Comparison of ENCODE assay signal across 8 cellular contexts in genomic region chr15:33068007-33068441, GRCh38.
A peak's percentile ranks its signal among the peaks of the same experiment; 100 is the strongest.
DNase-seq lines count a peak whose midpoint lies in the region; ATAC-seq and TF ChIP-seq lines count a peak whose summit lies in the region.

No MANE protein-coding gene starts in this region.

- H3K36me3 Mint-ChIP-seq in natural killer cell treated with Interleukin-12 subunit alpha and Interleukin-12 subunit beta and Interleukin-15 and Interleukin-18, amount 100 ng/mL, for 72 hours = no peaks in the 10 kb centered on the region

- H3K4me1 Mint-ChIP-seq in natural killer cell treated with Interleukin-12 subunit alpha and Interleukin-12 subunit beta and Interleukin-15 and Interleukin-18, amount 100 ng/mL, for 72 hours (ENCODE audit: low read depth in 2 of 2) = peaks cover 15 to 22% of the 10 kb centered on the region in 2 donors

- peak overlapping the region; percentile 79 to 85 for H3K27ac Mint-ChIP-seq in natural killer cell treated with Interleukin-12 subunit alpha and Interleukin-12 subunit beta and Interleukin-15 and Interleukin-18, amount 100 ng/mL, for 72 hours

- no peak overlapping the region for H3K4me3 ChIP-seq in AG04450 (ENCODE audit: low read depth, low read length)

- peaks cover 0 to 20% of the 10 kb centered on the region in 2 donors for H3K27me3 Mint-ChIP-seq in natural killer cell treated with Interleukin-12 subunit alpha and Interleukin-12 subunit beta and Interleukin-15 and Interleukin-18, amount 100 ng/mL, for 72 hours

- no peaks in the 10 kb centered on the region for H3K27me3 ChIP-seq in AG04450 (ENCODE audit: control insufficient read depth, insufficient read depth, low read length)

- POLR2A ChIA-PET in AG04450 (lab: Yijun Ruan, JAX) = interaction anchor here (0.5 to 0.6 kb wide), 2 partner anchors 276 to 357 kb away, joined by 5 read pairs; no protein-coding TSS in a partner anchor

- peak overlapping the region; percentile 89 for H3K4me3 Mint-ChIP-seq in natural killer cell treated with Interleukin-12 subunit alpha and Interleukin-12 subunit beta and Interleukin-15 and Interleukin-18, amount 100 ng/mL, for 72 hours

- peak; percentile 58 for ATAC-seq in GM19452 (IDR thresholded peaks at IDR 0.05; ENCODE audit: unreplicated experiment)
- ATAC-seq in natural killer cell treated with Interleukin-12 subunit alpha and Interleukin-12 subunit beta and Interleukin-15 and Interleukin-18, amount 100 ng/mL, for 72 hours = peak; percentile 70 to 78
- no peak for ATAC-seq in GM18867 (IDR thresholded peaks at IDR 0.05; ENCODE audit: unreplicated experiment)

- no peak for TF ChIP-seq CTCF in AG04450 (IDR thresholded peaks at IDR 0.05; ENCODE audit: low read depth, low read length)

- H3K9me3 ChIP-seq in AG04450 (ENCODE audit: control insufficient read depth, insufficient read depth, low read length) = no peaks in the 10 kb centered on the region

- no peaks in the 10 kb centered on the region for H3K9me3 Mint-ChIP-seq in natural killer cell treated with Interleukin-12 subunit alpha and Interleukin-12 subunit beta and Interleukin-15 and Interleukin-18, amount 100 ng/mL, for 72 hours

- no peak for DNase-seq in AG04450 (ENCODE audit: low read depth, low spot score)
- peak; percentile 88 for DNase-seq in RPMI8226
- peak; percentile 33 for DNase-seq in epithelial cell of prostate (ENCODE audit: low read depth, low spot score)
- no peak for DNase-seq in natural killer cell treated with Interleukin-12 subunit alpha and Interleukin-12 subunit beta and Interleukin-15 and Interleukin-18, amount 100 ng/mL, for 72 hours (ENCODE audit: low spot score)
- DNase-seq in NK-92 (lab: John Stamatoyannopoulos, UW; ENCODE audit: unreplicated experiment) = no peak
- DNase-seq in NCI-H1417 treated with DMSO at 0.1 percent for 48 hours (lab: John Stamatoyannopoulos, UW) = no peak

- H3K27ac ChIP-seq in AG04450 (ENCODE audit: low read depth, low read length) (peak overlapping the region; percentile 78), epithelial cell of prostate (peak overlapping the region; percentile 88)

- CTCF ChIA-PET in AG04450 (lab: Charles Lee) = interaction anchor here (0.6 to 2.0 kb wide), 3 partner anchors 18 to 418 kb away, joined by 4 to 6 read pairs (median 4); no protein-coding TSS in a partner anchor

Comparison
In these comparisons a context has a peak if more than half of its experiments do, and no peak if none do; other contexts are left out.
1. DNase-seq: peak in RPMI8226 (single experiment) and epithelial cell of prostate (single experiment); none in AG04450 (single experiment), natural killer cell treated with Interleukin-12 subunit alpha and Interleukin-12 subunit beta and Interleukin-15 and Interleukin-18, amount 100 ng/mL, for 72 hours (single experiment), NK-92 (single experiment) and NCI-H1417 treated with DMSO at 0.1 percent for 48 hours (single experiment).